10 cellular contexts compared by ENCODE assay signal in the genomic region with DNA sequence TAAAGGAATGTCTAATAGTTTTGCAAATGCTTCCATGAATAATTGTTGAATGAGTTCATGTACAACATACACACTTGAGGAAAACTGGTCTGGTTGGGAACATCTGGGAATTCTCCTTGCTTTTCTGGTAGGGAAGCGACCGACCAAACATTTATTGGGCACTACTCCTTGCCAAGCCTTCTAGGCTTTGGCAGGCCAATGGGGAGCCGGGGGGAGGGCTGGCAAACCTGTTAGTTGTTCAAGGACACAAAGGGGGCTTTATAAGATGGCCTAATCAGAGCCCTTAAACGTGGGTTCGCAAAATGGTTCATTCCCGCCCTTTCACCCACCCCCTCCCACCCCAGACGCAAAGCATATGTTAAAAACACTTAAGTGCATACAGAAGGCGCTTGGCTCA. TPM values are rescaled to one million over a fixed set of nuclear protein-coding genes. Genes with fewer than 3 reads are reported as not detected.
DNase-seq lines count a peak whose midpoint lies in the region; ATAC-seq, FAIRE-seq and TF ChIP-seq lines count a peak whose summit lies in the region.
"Had no signal": no experiment of that assay in that cellular context is flagged by ENCODE, and none has a peak within 500 bp of the region (broad histone marks: within the 10 kb centered on the region; RNA-seq: fewer than 3 reads in every experiment).

No MANE protein-coding gene starts in this region.

- peaks cover 12% of the 10 kb centered on the region for H3K79me2 ChIP-seq in mesendoderm (ENCODE audit: control insufficient read depth, insufficient read depth, low read length)

- DNase-seq in A549 (ENCODE audit: low read depth in 1 of 2, low spot score in 1 of 2) (no peak), NCI-H345 (lab: John Stamatoyannopoulos, UW) (peak; percentile 40), epithelial cell of prostate (ENCODE audit: low read depth, low spot score) (no peak), mesendoderm (peak; percentile 76), lower leg skin (ENCODE audit: low spot score in 2 of 2) (no peak)
- no peak for DNase-seq in activated T-cell treated with anti-CD3 and anti-CD28 coated beads, Interleukin-2, amount 50 U/mL, for 1 hour

- H3K4me1 ChIP-seq in A549 (0 out of 3 replicates have a peak, but pooled peaks cover 3% of the 10 kb centered on the region), mesendoderm (ENCODE audit: control insufficient read depth, low read depth, low read length) (peaks cover 13% of the 10 kb centered on the region)
- H3K4me1 ChIP-seq: BLaER1 had no signal

- H3K4me2 ChIP-seq in A549 (peak overlapping the region; percentile 85; the same call in 1 of the 3 replicates), mesendoderm (ENCODE audit: low read length) (peak overlapping the region; percentile 86)
- H3K4me2 ChIP-seq: BLaER1 had no signal

- CTCF ChIA-PET in A549 (lab: Yijun Ruan, JAX), result no interaction called here

- peak overlapping the region; percentile 43; the same call in 1 of the 3 replicates for H3K4me3 ChIP-seq in A549
- peak overlapping the region; percentile 57 for H3K4me3 ChIP-seq in mesendoderm (ENCODE audit: low read length)
- no peak overlapping the region for H3K4me3 ChIP-seq in lower leg skin (ENCODE audit: low read depth, poor library complexity, severe bottlenecking)
- H3K4me3 ChIP-seq: BLaER1 had no signal

- peak overlapping the region; percentile 17 for H2BK120ac ChIP-seq in mesendoderm (ENCODE audit: low read depth, low read length)

- H3K9me3 ChIP-seq in A549, result no peaks in the 10 kb centered on the region

- TF ChIP-seq POLR2A in A549 (IDR thresholded peaks at IDR 0.05; ENCODE audit: low read length), result no peak
- TF ChIP-seq POLR2A in lower leg skin (IDR thresholded peaks at IDR 0.05), result no peak

- H3K79me1 ChIP-seq in mesendoderm (ENCODE audit: low read length), result no peaks in the 10 kb centered on the region

- no peak for TF ChIP-seq RAD21 in A549 (conservative IDR thresholded peaks at IDR 0.05 in 1 of 2, IDR thresholded peaks at IDR 0.05 in 1 of 2)

- peak overlapping the region; percentile 91 for H3K56ac ChIP-seq in mesendoderm (ENCODE audit: low read length)

- intact Hi-C loops in lower leg skin (cut with DNase I; ENCODE audit: low total_unique reads), result no loop called here

- H2AK5ac ChIP-seq in mesendoderm (ENCODE audit: low read length), result no peak overlapping the region

- H3K23ac ChIP-seq in mesendoderm (ENCODE audit: low read length), result no peak overlapping the region

- H3K9ac ChIP-seq in mesendoderm (ENCODE audit: low read length), result peak overlapping the region; percentile 82
- H3K9ac ChIP-seq: BLaER1 had no signal

- peak overlapping the region; percentile 43 for H2BK5ac ChIP-seq in mesendoderm (ENCODE audit: low read length)

- TF ChIP-seq EP300 in A549 (IDR thresholded peaks at IDR 0.05), result no peak

- H2BK15ac ChIP-seq in mesendoderm (replicated peaks; ENCODE audit: low read depth), result no peak overlapping the region

- H3K27ac ChIP-seq in A549 (no peak overlapping the region), epithelial cell of prostate (peak overlapping the region; percentile 85), mesendoderm (ENCODE audit: low read depth, low read length) (peak overlapping the region; percentile 13)
- H3K27ac ChIP-seq: BLaER1 had no signal

- H3K27me3 ChIP-seq in mesendoderm (ENCODE audit: insufficient read depth, low read length, poor library complexity), result no peaks in the 10 kb centered on the region
- H3K27me3 ChIP-seq: BLaER1 had no signal

- no peaks in the 10 kb centered on the region for H3K36me3 ChIP-seq in mesendoderm (ENCODE audit: control insufficient read depth, insufficient read depth, low read length)
- H3K36me3 ChIP-seq: BLaER1 had no signal

- peak overlapping the region; percentile 64 for H3K4ac ChIP-seq in mesendoderm (ENCODE audit: low read depth, low read length)

- peak in 1 of 2 experiments; percentile 6; a peak in 2 of 6 replicates for ATAC-seq in A549
- no peak for ATAC-seq in GM18867 (IDR thresholded peaks at IDR 0.05; ENCODE audit: unreplicated experiment)
- no peak for ATAC-seq in GM21423 (IDR thresholded peaks at IDR 0.05; ENCODE audit: unreplicated experiment)

- H3K18ac ChIP-seq in mesendoderm (ENCODE audit: low read length), result peak overlapping the region; percentile 24

- no peak overlapping the region for H4K5ac ChIP-seq in mesendoderm (ENCODE audit: low read length)

- H4K8ac ChIP-seq in mesendoderm (ENCODE audit: low read depth, low read length), result no peak overlapping the region

- FAIRE-seq in A549 (lab: Jason Lieb, UNC), result no peak

- TF ChIP-seq CTCF in A549 (IDR thresholded peaks at IDR 0.05) (no peak), lower leg skin (IDR thresholded peaks at IDR 0.05) (no peak)

- 59% methylated on average over 8 of the region's 8 CpGs for WGBS in A549 (ENCODE audit: missing lambda C conversion rate)
- WGBS in mesendoderm (ENCODE audit: extremely low coverage, insufficient coverage, low lambda C conversion rate), result no CpG with 5 or more reads among the region's 8 CpGs
- 1 to 6% methylated on average over 8 of the region's 8 CpGs for WGBS in lower leg skin, 2 donors

- POLR2A ChIA-PET in A549 (lab: Yijun Ruan, JAX), result no interaction called here

TF ChIP-seq in A549, 52 proteins besides CTCF, POLR2A, EP300 and RAD21:
- TF ChIP-seq POLR2AphosphoS2 (conservative IDR thresholded peaks at IDR 0.05; ENCODE audit: low read length) (no peak), RCOR1 (IDR thresholded peaks at IDR 0.05; ENCODE audit: low read depth, low read length) (no peak), RNF2 (IDR thresholded peaks at IDR 0.05; ENCODE audit: borderline replicate concordance, low read depth) (no peak), PHF8 (IDR thresholded peaks at IDR 0.05; ENCODE audit: borderline replicate concordance, low read depth) (no peak), FOXS1 (CRISPR knock-in tag; IDR thresholded peaks at IDR 0.05) (no peak), KDM1A (IDR thresholded peaks at IDR 0.05; ENCODE audit: low read depth) (no peak), KDM5A (IDR thresholded peaks at IDR 0.05) (no peak), ZSCAN20 (CRISPR knock-in tag; IDR thresholded peaks at IDR 0.05) (no peak), CHD4 (IDR thresholded peaks at IDR 0.05; ENCODE audit: borderline replicate concordance) (no peak), RFX5 (IDR thresholded peaks at IDR 0.05) (no peak), ZNF302 (CRISPR knock-in tag; IDR thresholded peaks at IDR 0.05) (no peak), EHF (CRISPR knock-in tag; IDR thresholded peaks at IDR 0.05) (no peak), ELK1 (IDR thresholded peaks at IDR 0.05; ENCODE audit: low read depth, low read length) (no peak), E2F6 (IDR thresholded peaks at IDR 0.05; ENCODE audit: borderline replicate concordance, low read depth) (no peak), CEBPB (IDR thresholded peaks at IDR 0.05) (no peak), BHLHE40 (IDR thresholded peaks at IDR 0.05; ENCODE audit: low read depth, low read length) (no peak), FOSL2 (IDR thresholded peaks at IDR 0.05) (no peak), FOSL2 (CRISPR knock-in tag; IDR thresholded peaks at IDR 0.05) (no peak), MYC (IDR thresholded peaks at IDR 0.05; ENCODE audit: borderline replicate concordance, low read length) (no peak)
- TF ChIP-seq, protein P1, sequence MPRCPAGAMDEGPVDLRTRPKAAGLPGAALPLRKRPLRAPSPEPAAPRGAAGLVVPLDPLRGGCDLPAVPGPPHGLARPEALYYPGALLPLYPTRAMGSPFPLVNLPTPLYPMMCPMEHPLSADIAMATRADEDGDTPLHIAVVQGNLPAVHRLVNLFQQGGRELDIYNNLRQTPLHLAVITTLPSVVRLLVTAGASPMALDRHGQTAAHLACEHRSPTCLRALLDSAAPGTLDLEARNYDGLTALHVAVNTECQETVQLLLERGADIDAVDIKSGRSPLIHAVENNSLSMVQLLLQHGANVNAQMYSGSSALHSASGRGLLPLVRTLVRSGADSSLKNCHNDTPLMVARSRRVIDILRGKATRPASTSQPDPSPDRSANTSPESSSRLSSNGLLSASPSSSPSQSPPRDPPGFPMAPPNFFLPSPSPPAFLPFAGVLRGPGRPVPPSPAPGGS (IDR thresholded peaks at IDR 0.05), result no peak

RNA-seq across cellular contexts. Expression of gene VSNL1, which starts 0.9 kb away (rescaled TPM):
- polyA plus RNA-seq in A549 (2011; rRNA removed), result not detected in 2 replicates
- not detected in 2 replicates for polyA plus RNA-seq in A549 (2012; cell fraction: cytosol; rRNA removed)
- polyA plus RNA-seq in A549 (2012; cell fraction: nucleus; rRNA removed), result not detected in 2 replicates
- not detected in 3 replicates for polyA plus RNA-seq in A549 (2017; fragmentation: RNase III; extraction: RNeasy Plus Mini Kit Qiagen cat#74134 plus additional on column Dnase treatment)
- not detected in 2 replicates for polyA minus RNA-seq in A549 (2011; rRNA and poly(A)+ RNA removed)
- 63.8 TPM for polyA plus RNA-seq in mesendoderm (2013, experiment 1 of 2)
- 66.9 TPM for polyA plus RNA-seq in mesendoderm (2013, experiment 2 of 2)
- total RNA-seq in lower leg skin, result 10 to 100 TPM in 2 of 4 donors, 1 to 10 TPM in 2; 4.9 to 17.7 (median 9.5) TPM
- total RNA-seq: activated naive CD4-positive, alpha-beta T cell treated with anti-CD3 and anti-CD28 coated beads, Interleukin-2, amount 50 U/mL, for 72 hours had no signal

RNA-seq across cellular contexts. Expression of gene RAD51AP2, which starts 21.4 kb away (rescaled TPM):
- polyA plus RNA-seq in A549 (2011; rRNA removed), result not detected in 2 replicates
- not detected in 2 replicates for polyA plus RNA-seq in A549 (2012; cell fraction: cytosol; rRNA removed)
- not detected in 2 replicates for polyA plus RNA-seq in A549 (2012; cell fraction: nucleus; rRNA removed)
- not detected in 3 replicates for polyA plus RNA-seq in A549 (2017; fragmentation: RNase III; extraction: RNeasy Plus Mini Kit Qiagen cat#74134 plus additional on column Dnase treatment)
- polyA minus RNA-seq in A549 (2011; rRNA and poly(A)+ RNA removed), result not detected in 2 replicates
- 0.07 TPM for polyA plus RNA-seq in mesendoderm (2013, experiment 1 of 2)
- polyA plus RNA-seq in mesendoderm (2013, experiment 2 of 2), result 0.07 TPM
- total RNA-seq in lower leg skin, result under 1 TPM in 3 of 4 donors, not detected in 1; 0.15 to 0.30 (median 0.23) TPM
- total RNA-seq: activated naive CD4-positive, alpha-beta T cell treated with anti-CD3 and anti-CD28 coated beads, Interleukin-2, amount 50 U/mL, for 72 hours had no signal

Comparison
In these comparisons a context has a peak if more than half of its experiments do, and no peak if none do; other contexts are left out.
1. DNase-seq: peak in NCI-H345 (single experiment) and mesendoderm (single experiment); none in A549 (0 of 2), epithelial cell of prostate (single experiment), lower leg skin (0 of 2) and activated T-cell treated with anti-CD3 and anti-CD28 coated beads, Interleukin-2, amount 50 U/mL, for 1 hour (single experiment).
2. H3K27ac ChIP-seq: peak in epithelial cell of prostate (single experiment) and mesendoderm (single experiment); none in A549 (0 of 2).